10 cellular contexts compared by ENCODE assay signal in genomic region chr22:24289138-24289537, GRCh38. TPM values are rescaled to one million over a fixed set of nuclear protein-coding genes. Genes with fewer than 3 reads are reported as not detected.
DNase-seq lines count a peak whose midpoint lies in the region; ATAC-seq and TF ChIP-seq lines count a peak whose summit lies in the region.
"Had no signal": no experiment of that assay in that cellular context is flagged by ENCODE, and none has a peak within 500 bp of the region (broad histone marks: within the 10 kb centered on the region; RNA-seq: fewer than 3 reads in every experiment).

No MANE protein-coding gene starts in this region.

- DNase-seq in GM23338 (ENCODE audit: low spot score) (no peak), astrocyte of the spinal cord (ENCODE audit: low read depth, low spot score) (peak; percentile 81), right cardiac atrium (no peak), spleen (no peak)
- DNase-seq in CD8-positive, alpha-beta memory T cell = no peak
- DNase-seq in activated effector memory CD4-positive, alpha-beta T cell treated with Interleukin-2 at 50 U/mL for 16 hours = no peak
- DNase-seq: GDM1 had no signal

- in situ Hi-C loops in astrocyte of the spinal cord (cut with HindIII; ENCODE audit: low sequenced_read_pairs) = no loop called here

- peaks cover 36% of the 10 kb centered on the region for H3K4me1 Mint-ChIP-seq in GM23338
- peaks cover 36 to 56% (median 50%) of the 10 kb centered on the region in 3 donors for H3K4me1 Mint-ChIP-seq in CD8-positive, alpha-beta memory T cell

- CTCF ChIA-PET in CD8-positive, alpha-beta memory T cell (lab: Charles Lee) = interaction anchor here (1.1 kb wide), 1 partner anchor 10 kb away, joined by 3 read pairs; no protein-coding TSS in a partner anchor

- ATAC-seq in GM23338 (no peak), right cardiac atrium (peak; percentile 73 to 80), esophagus mucosa (no peak), HG03095 (IDR thresholded peaks at IDR 0.05; ENCODE audit: unreplicated experiment) (no peak)

- H3K4me2 ChIP-seq in GM23338 = no peak overlapping the region

- peaks cover 42% of the 10 kb centered on the region for H4K20me1 ChIP-seq in GM23338 (replicated peaks; ENCODE audit: insufficient read depth)

- H3K79me2 ChIP-seq in GM23338 (replicated peaks; ENCODE audit: insufficient read depth) = peaks cover 88% of the 10 kb centered on the region

- H3K9me3 ChIP-seq in right cardiac atrium (ENCODE audit: control insufficient read depth, low read length) (no peaks in the 10 kb centered on the region), spleen (no peaks in the 10 kb centered on the region)
- no peaks in the 10 kb centered on the region for H3K9me3 ChIP-seq in CD8-positive, alpha-beta memory T cell (ENCODE audit: low read length)

- TF ChIP-seq CTCF in GM23338 (conservative IDR thresholded peaks at IDR 0.05; ENCODE audit: low read depth in 2 of 2) = no peak
- no peak for TF ChIP-seq CTCF in astrocyte of the spinal cord (IDR thresholded peaks at IDR 0.05; ENCODE audit: low read depth, low read length)
- no peak for TF ChIP-seq CTCF in spleen (IDR thresholded peaks at IDR 0.05 in 8 of 11, conservative IDR thresholded peaks at IDR 0.05 in 3 of 11)

- no peaks in the 10 kb centered on the region for H3K9me2 ChIP-seq in GM23338 (ENCODE audit: insufficient read depth)

- H3K27me3 ChIP-seq in GM23338 (ENCODE audit: insufficient read depth) (no peaks in the 10 kb centered on the region), right cardiac atrium (ENCODE audit: control insufficient read depth, insufficient read depth) (no peaks in the 10 kb centered on the region), spleen (replicated peaks in 1 of 7) (no peaks in the 10 kb centered on the region)
- H3K27me3 ChIP-seq in CD8-positive, alpha-beta memory T cell (ENCODE audit: insufficient read depth, low read length, poor library complexity, severe bottlenecking) = no peaks in the 10 kb centered on the region

- H3F3A ChIP-seq in GM23338 (replicated peaks; ENCODE audit: low read depth) = no peaks in the 10 kb centered on the region

- intact Hi-C loops in right cardiac atrium (cut with DNase I) = no loop called here
- intact Hi-C loops in spleen (cut with DNase I; ENCODE audit: low total_unique reads) = no loop called here

- no peaks in the 10 kb centered on the region for H3K9me3 Mint-ChIP-seq in GM23338
- no peaks in the 10 kb centered on the region for H3K9me3 Mint-ChIP-seq in CD8-positive, alpha-beta memory T cell
- H3K9me3 Mint-ChIP-seq: neural crest cell had no signal

- H3K4me3 ChIP-seq in GM23338 = no peak overlapping the region
- H3K4me3 ChIP-seq in astrocyte of the spinal cord (ENCODE audit: low read depth, low read length) = no peak overlapping the region
- no peak overlapping the region for H3K4me3 ChIP-seq in right cardiac atrium (ENCODE audit: low read length)
- H3K4me3 ChIP-seq in spleen = no peak overlapping the region
- no peak overlapping the region for H3K4me3 ChIP-seq in CD8-positive, alpha-beta memory T cell (ENCODE audit: low read length)

- no peaks in the 10 kb centered on the region for H3K36me3 Mint-ChIP-seq in GM23338 (ENCODE audit: low read depth)
- H3K36me3 Mint-ChIP-seq in CD8-positive, alpha-beta memory T cell = peaks cover 0 to 7% (median 4%) of the 10 kb centered on the region in 3 donors

- no peak overlapping the region for H3K4me3 Mint-ChIP-seq in GM23338
- H3K4me3 Mint-ChIP-seq in CD8-positive, alpha-beta memory T cell = no peak overlapping the region
- H3K4me3 Mint-ChIP-seq: neural crest cell had no signal

- H3K27ac Mint-ChIP-seq in GM23338 = no peak overlapping the region
- H3K27ac Mint-ChIP-seq in CD8-positive, alpha-beta memory T cell = no peak overlapping the region

- POLR2A ChIA-PET in CD8-positive, alpha-beta memory T cell (lab: Charles Lee) = no interaction called here

- WGBS in right cardiac atrium = 10% methylated on average over 4 of the region's 4 CpGs
- WGBS in spleen, 5 donors = 44 to 66% (median 54%) methylated on average over 4 of the region's 4 CpGs

- H3K4me1 ChIP-seq in GM23338 (ENCODE audit: insufficient read depth) (peaks cover 22% of the 10 kb centered on the region), right cardiac atrium (ENCODE audit: control insufficient read depth, insufficient read depth, low read length) (peaks cover 11% of the 10 kb centered on the region), spleen (peaks cover 24 to 83% (median 60%) of the 10 kb centered on the region in 6 donors)
- peaks cover 17% of the 10 kb centered on the region for H3K4me1 ChIP-seq in CD8-positive, alpha-beta memory T cell (ENCODE audit: insufficient read depth, low read length)

- H3K27ac ChIP-seq in GM23338 (ENCODE audit: low read depth) (0 out of 2 replicates have a peak overlapping the region, but pooled peaks have one; percentile 13), right cardiac atrium (ENCODE audit: low read length) (peak overlapping the region; percentile 43), spleen (peak overlapping the region in 7 of 8 donors; percentile 37 to 62 (median 52))
- H3K27ac ChIP-seq in CD8-positive, alpha-beta memory T cell (ENCODE audit: low read depth, low read length) = no peak overlapping the region

- TF ChIP-seq POLR2A in spleen (IDR thresholded peaks at IDR 0.05) = no peak

- H3K27me3 Mint-ChIP-seq in GM23338 (ENCODE audit: insufficient read depth, low read depth, poor library complexity) = peaks cover 1% of the 10 kb centered on the region
- H3K27me3 Mint-ChIP-seq in CD8-positive, alpha-beta memory T cell = no peaks in the 10 kb centered on the region

- H3K36me3 ChIP-seq in GM23338 (ENCODE audit: insufficient read depth) (no peaks in the 10 kb centered on the region), spleen (no peaks in the 10 kb centered on the region)
- no peaks in the 10 kb centered on the region for H3K36me3 ChIP-seq in CD8-positive, alpha-beta memory T cell (ENCODE audit: insufficient read depth, low read length)

- H2AFZ ChIP-seq in GM23338 = no peak overlapping the region

TF ChIP-seq in GM23338, 12 proteins besides CTCF, POLR2A, EP300 and RAD21 (continues in another document):
- TF ChIP-seq EZH2 (IDR thresholded peaks at IDR 0.05; ENCODE audit: low read depth, unreplicated experiment) = no peak
- TF ChIP-seq CREB1 (CRISPR knock-in tag; IDR thresholded peaks at IDR 0.05; ENCODE audit: low read depth) = no peak
- no peak for TF ChIP-seq POLR2AphosphoS5 (IDR thresholded peaks at IDR 0.05; ENCODE audit: low read depth)

RNA-seq across cellular contexts. Expression of gene SPECC1L, which starts 18.5 kb away (rescaled TPM):
- total RNA-seq in GM23338 (2014; rRNA removed; shearing (Covaris generic)) = 35.2 and 44.7 TPM in 2 replicates
- polyA plus RNA-seq in GM23338 (2016; fragmentation: Nextera tagmentation; extraction: Ambion mirVana) (17.9 and 24.3 TPM in 2 replicates), right cardiac atrium (16.9 TPM), spleen (10 to 100 TPM in 1 of 3 donors, 1 to 10 TPM in 2; 5.0 to 14.1 (median 6.0) TPM)
- total RNA-seq in right cardiac atrium (10 to 100 TPM; 66.1 to 76.1 (median 71.7) TPM), spleen (10 to 100 TPM; 37.6 to 65.4 (median 53.9) TPM), esophagus mucosa (33.4 TPM)
- total RNA-seq in CD8-positive, alpha-beta memory T cell = 10 to 100 TPM; 51.9 to 52.1 TPM
- 14.9 TPM for polyA plus RNA-seq in CD8-positive, alpha-beta memory T cell

RNA-seq across cellular contexts. Expression of gene GGT5, which starts 44.3 kb away (rescaled TPM):
- not detected in 2 replicates for total RNA-seq in GM23338 (2014; rRNA removed; shearing (Covaris generic))
- polyA plus RNA-seq in GM23338 (2016; fragmentation: Nextera tagmentation; extraction: Ambion mirVana) (not detected in 2 replicates), right cardiac atrium (46.3 TPM), spleen (10 to 100 TPM; 24.5 to 36.4 (median 32.6) TPM)
- total RNA-seq in right cardiac atrium (10 to 100 TPM; 30.2 to 61.0 (median 45.1) TPM), spleen (10 to 100 TPM in 6 of 7 donors, 1 to 10 TPM in 1; 9.5 to 47.2 (median 28.9) TPM), esophagus mucosa (5.0 TPM)
- total RNA-seq in CD8-positive, alpha-beta memory T cell = not detected
- not detected for polyA plus RNA-seq in CD8-positive, alpha-beta memory T cell

Comparison
In these comparisons a context has a peak if more than half of its experiments do, and no peak if none do; other contexts are left out.
1. ATAC-seq: peak in right cardiac atrium (2 of 2); none in GM23338 (single experiment), esophagus mucosa (single experiment) and HG03095 (single experiment).